Comparison of ENCODE assay signal across 2 cellular contexts in the genomic region with DNA sequence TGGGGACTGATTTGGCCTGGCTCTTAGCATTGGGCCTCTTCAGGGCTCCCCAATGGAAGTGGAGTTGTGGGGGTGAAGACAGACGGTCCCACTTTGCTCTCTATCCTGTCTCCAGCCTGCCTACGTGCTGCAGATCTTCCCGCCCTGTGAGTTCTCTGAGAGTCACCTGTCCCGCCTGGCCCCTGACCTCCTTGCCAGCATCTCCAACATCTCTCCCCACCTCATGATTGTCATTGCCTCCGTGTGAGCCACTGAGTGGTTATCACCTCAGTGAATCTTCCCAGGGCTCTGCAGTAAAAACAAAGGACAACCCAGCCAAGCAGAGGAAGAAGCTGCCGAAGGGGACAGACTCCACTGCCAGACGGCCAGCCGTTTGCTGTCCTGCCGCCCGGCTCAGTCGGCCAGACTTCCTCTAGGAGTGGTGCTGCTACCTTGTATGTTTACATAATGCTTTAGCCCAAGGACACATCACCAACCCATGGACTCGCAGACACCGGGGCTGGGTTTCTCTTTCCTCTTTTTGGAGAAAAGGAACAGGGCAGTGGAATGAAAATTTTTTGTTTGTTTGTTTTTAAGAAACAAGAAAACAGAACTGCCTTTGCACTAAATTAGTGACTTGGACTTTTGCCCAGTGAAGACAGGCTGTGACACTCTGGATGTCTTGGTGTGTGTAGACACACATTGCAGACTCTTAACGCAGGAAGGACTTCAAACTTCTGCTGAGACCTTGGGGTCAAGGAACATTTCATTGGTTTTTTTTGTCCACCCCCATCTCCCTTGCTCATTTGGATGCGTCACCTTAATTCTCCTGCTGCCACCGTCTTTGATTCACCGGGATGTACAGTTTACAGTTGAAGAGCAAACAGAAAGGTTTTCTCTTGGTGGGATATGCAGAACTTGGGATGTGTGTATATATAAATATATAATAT.
TF ChIP-seq lines count a peak whose summit lies in the region.

No MANE protein-coding gene starts in this region.

TF ChIP-seq in SK-N-SH, 30 proteins besides CTCF, POLR2A, EP300 and RAD21 (continued from another document):
- TF ChIP-seq POLR2AphosphoS5 (IDR thresholded peaks at IDR 0.05; ENCODE audit: low read depth, low read length) (peak; percentile 42; the same call in 1 of the 2 replicates), SIN3A (IDR thresholded peaks at IDR 0.05; ENCODE audit: borderline replicate concordance, low read depth, low read length) (no peak), FOSL2 (IDR thresholded peaks at IDR 0.05; ENCODE audit: borderline replicate concordance, low read depth) (no peak), FOXM1 (IDR thresholded peaks at IDR 0.05; ENCODE audit: low read depth) (no peak), TAF1 (IDR thresholded peaks at IDR 0.05; ENCODE audit: borderline replicate concordance, low read depth, low read length) (no peak), MXI1 (IDR thresholded peaks at IDR 0.05; ENCODE audit: low read depth, low read length) (peak; percentile 73; the same call in 1 of the 2 replicates), ELF1 (IDR thresholded peaks at IDR 0.05) (no peak), GATA2 (CRISPR knock-in tag; IDR thresholded peaks at IDR 0.05) (peak; percentile 90), MEF2A (IDR thresholded peaks at IDR 0.05; ENCODE audit: borderline replicate concordance, low read depth) (no peak), FOXJ3 (CRISPR knock-in tag; IDR thresholded peaks at IDR 0.05) (peak; percentile 79), JUND (IDR thresholded peaks at IDR 0.05) (no peak), RXRA (IDR thresholded peaks at IDR 0.05; ENCODE audit: borderline replicate concordance, low read depth) (no peak), RFX5 (IDR thresholded peaks at IDR 0.05; ENCODE audit: low read length) (no peak)
- TF ChIP-seq, protein P1, sequence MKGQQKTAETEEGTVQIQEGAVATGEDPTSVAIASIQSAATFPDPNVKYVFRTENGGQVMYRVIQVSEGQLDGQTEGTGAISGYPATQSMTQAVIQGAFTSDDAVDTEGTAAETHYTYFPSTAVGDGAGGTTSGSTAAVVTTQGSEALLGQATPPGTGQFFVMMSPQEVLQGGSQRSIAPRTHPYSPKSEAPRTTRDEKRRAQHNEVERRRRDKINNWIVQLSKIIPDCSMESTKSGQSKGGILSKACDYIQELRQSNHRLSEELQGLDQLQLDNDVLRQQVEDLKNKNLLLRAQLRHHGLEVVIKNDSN (IDR thresholded peaks at IDR 0.05; ENCODE audit: borderline replicate concordance, low read depth): no peak
- TF ChIP-seq, protein P2, sequence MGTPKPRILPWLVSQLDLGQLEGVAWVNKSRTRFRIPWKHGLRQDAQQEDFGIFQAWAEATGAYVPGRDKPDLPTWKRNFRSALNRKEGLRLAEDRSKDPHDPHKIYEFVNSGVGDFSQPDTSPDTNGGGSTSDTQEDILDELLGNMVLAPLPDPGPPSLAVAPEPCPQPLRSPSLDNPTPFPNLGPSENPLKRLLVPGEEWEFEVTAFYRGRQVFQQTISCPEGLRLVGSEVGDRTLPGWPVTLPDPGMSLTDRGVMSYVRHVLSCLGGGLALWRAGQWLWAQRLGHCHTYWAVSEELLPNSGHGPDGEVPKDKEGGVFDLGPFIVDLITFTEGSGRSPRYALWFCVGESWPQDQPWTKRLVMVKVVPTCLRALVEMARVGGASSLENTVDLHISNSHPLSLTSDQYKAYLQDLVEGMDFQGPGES (IDR thresholded peaks at IDR 0.05; ENCODE audit: low read depth, low read length): no peak

TF ChIP-seq in HEK293T, 16 proteins besides CTCF, POLR2A, EP300 and RAD21 (continued from another document):
- TF ChIP-seq, protein P3, sequence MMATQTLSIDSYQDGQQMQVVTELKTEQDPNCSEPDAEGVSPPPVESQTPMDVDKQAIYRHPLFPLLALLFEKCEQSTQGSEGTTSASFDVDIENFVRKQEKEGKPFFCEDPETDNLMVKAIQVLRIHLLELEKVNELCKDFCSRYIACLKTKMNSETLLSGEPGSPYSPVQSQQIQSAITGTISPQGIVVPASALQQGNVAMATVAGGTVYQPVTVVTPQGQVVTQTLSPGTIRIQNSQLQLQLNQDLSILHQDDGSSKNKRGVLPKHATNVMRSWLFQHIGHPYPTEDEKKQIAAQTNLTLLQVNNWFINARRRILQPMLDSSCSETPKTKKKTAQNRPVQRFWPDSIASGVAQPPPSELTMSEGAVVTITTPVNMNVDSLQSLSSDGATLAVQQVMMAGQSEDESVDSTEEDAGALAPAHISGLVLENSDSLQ (IDR thresholded peaks at IDR 0.05): no peak
- TF ChIP-seq NFRKB (IDR thresholded peaks at IDR 0.05): no peak
- no peak for TF ChIP-seq L3MBTL2 (conservative IDR thresholded peaks at IDR 0.05)
- TF ChIP-seq HDGF (IDR thresholded peaks at IDR 0.05; ENCODE audit: borderline replicate concordance): no peak
- no peak for TF ChIP-seq SUZ12 (IDR thresholded peaks at IDR 0.05)
